In genomic region chr14:68592948-68593347, GRCh38 we compare ENCODE assay signal across 2 cellular contexts.
TF ChIP-seq lines count a peak whose summit lies in the region.

No MANE protein-coding gene starts in this region.

TF ChIP-seq in K562, 482 proteins besides CTCF, POLR2A, EP300 and RAD21:
- TF ChIP-seq L3MBTL2 (IDR thresholded peaks at IDR 0.05) (no peak), MIER1 (IDR thresholded peaks at IDR 0.05; ENCODE audit: low read depth) (no peak), ZBTB33 (CRISPR knock-in tag; IDR thresholded peaks at IDR 0.05) (peak; percentile 50; the same call in 1 of the 2 replicates)

TF ChIP-seq in SK-N-SH, 30 proteins besides CTCF, POLR2A, EP300 and RAD21:
- TF ChIP-seq EZH2phosphoT487 (IDR thresholded peaks at IDR 0.05; ENCODE audit: borderline replicate concordance, low read depth) (no peak), NRF1 (IDR thresholded peaks at IDR 0.05; ENCODE audit: low read depth, low read length) (no peak), TAF1 (IDR thresholded peaks at IDR 0.05; ENCODE audit: borderline replicate concordance, low read depth, low read length) (no peak), RFX5 (IDR thresholded peaks at IDR 0.05; ENCODE audit: low read length) (no peak), MAX (IDR thresholded peaks at IDR 0.05; ENCODE audit: low read depth) (no peak), ZBTB33 (IDR thresholded peaks at IDR 0.05; ENCODE audit: borderline replicate concordance, low read depth) (no peak), SIN3A (IDR thresholded peaks at IDR 0.05; ENCODE audit: borderline replicate concordance, low read depth, low read length) (no peak), ELF1 (IDR thresholded peaks at IDR 0.05) (no peak), RXRA (IDR thresholded peaks at IDR 0.05; ENCODE audit: borderline replicate concordance, low read depth) (no peak), SMC3 (IDR thresholded peaks at IDR 0.05; ENCODE audit: low read depth, low read length) (no peak), TEAD4 (IDR thresholded peaks at IDR 0.05; ENCODE audit: borderline replicate concordance, insufficient read depth) (no peak)
